Comparison of ENCODE assay signal across 8 cellular contexts in the genomic region with DNA sequence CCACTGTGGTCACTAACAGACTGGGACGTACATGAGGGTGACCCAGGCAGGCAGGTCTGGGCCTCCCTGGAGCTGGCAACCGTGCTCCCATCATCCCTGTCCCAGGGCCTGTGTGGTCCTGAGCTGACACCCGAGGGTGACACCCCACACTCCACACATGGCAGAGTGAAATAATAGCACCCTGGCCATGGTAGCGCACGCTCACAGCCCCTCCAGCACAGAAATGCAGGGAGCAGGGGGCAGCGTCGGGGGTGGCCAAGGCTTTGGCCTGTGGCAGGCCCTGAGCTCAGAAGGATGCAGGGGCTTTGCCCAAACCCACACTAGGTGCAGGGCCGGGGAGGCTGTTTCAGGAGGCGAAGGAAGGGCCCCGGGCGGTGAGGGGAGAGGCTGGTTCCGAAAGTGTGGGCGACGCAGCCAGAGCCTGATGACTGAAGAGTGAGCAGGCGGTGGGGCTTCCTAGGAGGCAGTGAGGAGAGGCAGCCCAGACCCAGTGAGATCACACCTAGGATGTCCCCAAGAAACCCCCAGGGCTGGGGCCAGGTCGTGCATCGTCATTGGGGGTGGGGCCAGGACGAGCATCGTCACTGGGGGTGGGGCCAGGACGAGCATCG. TPM values are rescaled to one million over a fixed set of nuclear protein-coding genes. Genes with fewer than 3 reads are reported as not detected.
A peak's percentile ranks its signal among the peaks of the same experiment; 100 is the strongest.
DNase-seq lines count a peak whose midpoint lies in the region; ATAC-seq, FAIRE-seq and TF ChIP-seq lines count a peak whose summit lies in the region.

No MANE protein-coding gene starts in this region.

- H3K4me3 ChIP-seq in AG04450 (ENCODE audit: low read depth, low read length) (peak overlapping the region; percentile 49), HepG2 (replicated peaks in 1 of 3; ENCODE audit: insufficient read depth in 1 of 3, low read depth in 2 of 3, low read length in 3 of 3) (peak overlapping the region in 2 of 3 experiments; percentile 28 to 62; a peak in 3 of 6 replicates)

- H3K36me3 ChIP-seq in HepG2 (replicated peaks in 1 of 2; ENCODE audit: control insufficient read depth in 1 of 2, insufficient read depth in 2 of 2, low read length in 2 of 2): no peaks in the 10 kb centered on the region

- CTCF ChIA-PET in AG04450 (lab: Charles Lee) (interaction anchor here (1.1 to 1.9 kb wide), 4 partner anchors 23 to 376 kb away, joined by 3 to 8 read pairs (median 4); no protein-coding TSS in a partner anchor), HepG2 (lab: Yijun Ruan, JAX; ENCODE audit: low intra/inter-chr PET ratio, low total read pairs) (interaction anchor here (1.2 to 2.4 kb wide), 2 partner anchors 23 to 291 kb away, joined by 4 to 11 read pairs; no protein-coding TSS in a partner anchor)

- peak; percentile 67 for ATAC-seq in GM19025 (IDR thresholded peaks at IDR 0.05; ENCODE audit: low read depth, unreplicated experiment)
- ATAC-seq in central memory CD8-positive, alpha-beta T cell (replicated peaks; ENCODE audit: extremely low read depth, poor library complexity, severe bottlenecking): peak; percentile 96
- ATAC-seq in HepG2: peak; percentile 58

- peaks cover 20% of the 10 kb centered on the region for H3K36me3 Mint-ChIP-seq in central memory CD8-positive, alpha-beta T cell (ENCODE audit: insufficient read depth)

- in situ Hi-C loops in HepG2 (cut with HindIII; ENCODE audit: extremely low pct_ligation_motif_present, low pct_unique_long_range_greater_than_20kb): no loop called here

- intact Hi-C loops in HepG2 (cut with micrococcal nuclease; ENCODE audit: unreplicated experiment): no loop called here

- peaks cover 4% of the 10 kb centered on the region for H3K9me3 Mint-ChIP-seq in central memory CD8-positive, alpha-beta T cell

- TF ChIP-seq POLR2A in HepG2 (IDR thresholded peaks at IDR 0.05; ENCODE audit: insufficient read depth in 1 of 2, low read depth in 2 of 2, low read length in 2 of 2): no peak

- POLR2A ChIA-PET in AG04450 (lab: Yijun Ruan, JAX): no interaction called here
- POLR2A ChIA-PET in HepG2 (lab: Yijun Ruan, JAX): no interaction called here

- FAIRE-seq in HTR-8/SVneo (lab: Jason Lieb, UNC): peak; percentile 40
- FAIRE-seq in HepG2 (lab: Jason Lieb, UNC): no peak

- H3K4me1 Mint-ChIP-seq in central memory CD8-positive, alpha-beta T cell: peaks cover 20% of the 10 kb centered on the region

- WGBS in HepG2 (ENCODE audit: low lambda C conversion rate): 72% methylated on average over 10 of the region's 21 CpGs

- no peak for TF ChIP-seq RAD21 in HepG2 (CRISPR knock-in tag; IDR thresholded peaks at IDR 0.05)

- H3K4me2 ChIP-seq in HepG2 (ENCODE audit: low read depth, low read length): peak overlapping the region; percentile 70

- DNase-seq in AG04450 (ENCODE audit: low read depth, low spot score): no peak
- peak; percentile 69 for DNase-seq in HTR-8/SVneo (ENCODE audit: insufficient read length, low spot score)
- peak; percentile 66 for DNase-seq in activated CD4-positive, CD25-positive, alpha-beta regulatory T cell treated with anti-CD3 and anti-CD28 coated beads, Interleukin-2, amount 50 U/mL, for 16 hours (ENCODE audit: low read depth, low spot score)
- DNase-seq in central memory CD8-positive, alpha-beta T cell (ENCODE audit: low spot score in 2 of 2): peak; percentile 49 to 84
- no peak for DNase-seq in HepG2 (ENCODE audit: low spot score)
- peak; percentile 75 for DNase-seq in stimulated activated CD8-positive, alpha-beta memory T cell treated with anti-CD3 and anti-CD28 coated beads, Interleukin-12 subunit alpha, Interleukin-12 subunit beta, amount 100 ng/mL, for 24 hours (ENCODE audit: extremely low read depth)
- no peak for DNase-seq in MV-4-11 (lab: John Stamatoyannopoulos, UW)

- no peaks in the 10 kb centered on the region; the same call in 1 of the 2 replicates for H3K9me3 ChIP-seq in AG04450 (ENCODE audit: control insufficient read depth, insufficient read depth, low read length)
- H3K9me3 ChIP-seq in HepG2 (ENCODE audit: low read length): no peaks in the 10 kb centered on the region

- H4K20me1 ChIP-seq in HepG2 (ENCODE audit: insufficient read depth, low read length): no peaks in the 10 kb centered on the region

- no peak overlapping the region for H2AFZ ChIP-seq in HepG2 (ENCODE audit: low read length)

- TF ChIP-seq CTCF in AG04450 (IDR thresholded peaks at IDR 0.05; ENCODE audit: low read depth, low read length) (no peak), HepG2 (CRISPR knock-in tag; IDR thresholded peaks at IDR 0.05) (no peak)

- peak overlapping the region; percentile 49; the same call in 1 of the 2 replicates for H3K9ac ChIP-seq in HepG2 (ENCODE audit: insufficient read depth, low read depth, low read length)

- H3K4me3 Mint-ChIP-seq in central memory CD8-positive, alpha-beta T cell: peak overlapping the region; percentile 84

- TF ChIP-seq EP300 in HepG2 (IDR thresholded peaks at IDR 0.05; ENCODE audit: low read depth in 2 of 2, low read length in 2 of 2) (no peak), HepG2 (CRISPR knock-in tag; IDR thresholded peaks at IDR 0.05; ENCODE audit: borderline replicate concordance) (no peak)

- H3K27ac ChIP-seq in AG04450 (ENCODE audit: low read depth, low read length) (peak overlapping the region; percentile 90), HepG2 (ENCODE audit: extremely low read length, insufficient read depth, low read length) (peak overlapping the region; percentile 31)

- no peaks in the 10 kb centered on the region for H3K79me2 ChIP-seq in HepG2 (ENCODE audit: insufficient read depth, low read length)

- BruUV-seq in HepG2 (replicated peaks; lab: Mats Ljungman, UMichigan): no TSS peak

- H3K4me1 ChIP-seq in HepG2 (ENCODE audit: insufficient read depth, low read length): peaks cover 32% of the 10 kb centered on the region

- H3K27me3 ChIP-seq in AG04450 (ENCODE audit: control insufficient read depth, insufficient read depth, low read length): peaks cover 2% of the 10 kb centered on the region
- peaks cover 0 to 8% of the 10 kb centered on the region in 2 experiments; a peak in 2 of 5 replicates for H3K27me3 ChIP-seq in HepG2 (ENCODE audit: control insufficient read depth in 1 of 2, insufficient read depth in 2 of 2, low read length in 2 of 2)

- H3K27ac Mint-ChIP-seq in central memory CD8-positive, alpha-beta T cell (ENCODE audit: low read depth): peak overlapping the region; percentile 99

- H3K27me3 Mint-ChIP-seq in central memory CD8-positive, alpha-beta T cell: no peaks in the 10 kb centered on the region

RNA-seq across cellular contexts. Expression of gene OR2V2, which starts 12.9 kb away (rescaled TPM):
- polyA plus RNA-seq in AG04450 (2011; rRNA removed): not detected in 2 replicates
- not detected in 2 replicates for polyA minus RNA-seq in AG04450 (2011; rRNA and poly(A)+ RNA removed)
- total RNA-seq in HepG2 (2016; rRNA removed; fragmentation: Illumina TruSeq; extraction: Trizol): not detected in 2 replicates
- total RNA-seq in HepG2 (2016; cell fraction: cytosol; rRNA removed; fragmentation: Illumina TruSeq; extraction: Trizol; ENCODE audit: low read depth): not detected in 2 replicates
- not detected in 2 replicates for total RNA-seq in HepG2 (2016; cell fraction: insoluble cytoplasmic fraction; rRNA removed; fragmentation: Illumina TruSeq; extraction: Trizol)
- total RNA-seq in HepG2 (2016; cell fraction: membrane; rRNA removed; fragmentation: Illumina TruSeq; extraction: Trizol): not detected in 2 replicates
- not detected in 2 replicates for total RNA-seq in HepG2 (2016; cell fraction: nucleus; rRNA removed; fragmentation: Illumina TruSeq; extraction: Trizol)
- polyA plus RNA-seq in HepG2 (2011; rRNA removed): not detected in 2 replicates
- not detected in 2 replicates for polyA plus RNA-seq in HepG2 (2011; cell fraction: cytosol; rRNA removed)
- not detected in 2 replicates for polyA plus RNA-seq in HepG2 (2011; cell fraction: nucleus; rRNA removed)
- polyA plus RNA-seq in HepG2 (2012): not detected in 2 replicates
- polyA plus RNA-seq in HepG2 (2016; cell fraction: cytosol; fragmentation: Illumina TruSeq; extraction: Trizol; ENCODE audit: low read depth): not detected in 2 replicates
- polyA plus RNA-seq in HepG2 (2016; cell fraction: insoluble cytoplasmic fraction; fragmentation: Illumina TruSeq; extraction: Trizol; ENCODE audit: low read depth): not detected in 2 replicates
- polyA plus RNA-seq in HepG2 (2016; cell fraction: membrane; fragmentation: Illumina TruSeq; extraction: Trizol; ENCODE audit: low read depth): not detected in 2 replicates
- not detected in 2 replicates for polyA plus RNA-seq in HepG2 (2016; cell fraction: nucleus; fragmentation: Illumina TruSeq; extraction: Trizol; ENCODE audit: insufficient read depth, low read depth)
- not detected in 2 replicates for polyA minus RNA-seq in HepG2 (2011; rRNA and poly(A)+ RNA removed; ENCODE audit: low replicate concordance)
- not detected in 2 replicates for polyA minus RNA-seq in HepG2 (2011; cell fraction: cytosol; rRNA and poly(A)+ RNA removed)
- polyA minus RNA-seq in HepG2 (2011; cell fraction: nucleus; rRNA and poly(A)+ RNA removed): not detected in 2 replicates

RNA-seq across cellular contexts. Expression of gene OR2V1, which starts 29.3 kb away (rescaled TPM):
- not detected in 2 replicates for polyA plus RNA-seq in AG04450 (2011; rRNA removed)
- not detected in 2 replicates for polyA minus RNA-seq in AG04450 (2011; rRNA and poly(A)+ RNA removed)
- not detected in 2 replicates for total RNA-seq in HepG2 (2016; rRNA removed; fragmentation: Illumina TruSeq; extraction: Trizol)
- total RNA-seq in HepG2 (2016; cell fraction: cytosol; rRNA removed; fragmentation: Illumina TruSeq; extraction: Trizol; ENCODE audit: low read depth): not detected in 2 replicates
- not detected in 2 replicates for total RNA-seq in HepG2 (2016; cell fraction: insoluble cytoplasmic fraction; rRNA removed; fragmentation: Illumina TruSeq; extraction: Trizol)
- not detected in 2 replicates for total RNA-seq in HepG2 (2016; cell fraction: membrane; rRNA removed; fragmentation: Illumina TruSeq; extraction: Trizol)
- not detected in 2 replicates for total RNA-seq in HepG2 (2016; cell fraction: nucleus; rRNA removed; fragmentation: Illumina TruSeq; extraction: Trizol)
- not detected in 2 replicates for polyA plus RNA-seq in HepG2 (2011; rRNA removed)
- not detected in 2 replicates for polyA plus RNA-seq in HepG2 (2011; cell fraction: cytosol; rRNA removed)
- polyA plus RNA-seq in HepG2 (2011; cell fraction: nucleus; rRNA removed): not detected in 2 replicates
- not detected in 2 replicates for polyA plus RNA-seq in HepG2 (2012)
- polyA plus RNA-seq in HepG2 (2016; cell fraction: cytosol; fragmentation: Illumina TruSeq; extraction: Trizol; ENCODE audit: low read depth): not detected in 2 replicates
- not detected in 2 replicates for polyA plus RNA-seq in HepG2 (2016; cell fraction: insoluble cytoplasmic fraction; fragmentation: Illumina TruSeq; extraction: Trizol; ENCODE audit: low read depth)
- not detected in 2 replicates for polyA plus RNA-seq in HepG2 (2016; cell fraction: membrane; fragmentation: Illumina TruSeq; extraction: Trizol; ENCODE audit: low read depth)
- not detected in 2 replicates for polyA plus RNA-seq in HepG2 (2016; cell fraction: nucleus; fragmentation: Illumina TruSeq; extraction: Trizol; ENCODE audit: insufficient read depth, low read depth)
- not detected in 2 replicates for polyA minus RNA-seq in HepG2 (2011; rRNA and poly(A)+ RNA removed; ENCODE audit: low replicate concordance)
- not detected in 2 replicates for polyA minus RNA-seq in HepG2 (2011; cell fraction: cytosol; rRNA and poly(A)+ RNA removed)
- not detected in 2 replicates for polyA minus RNA-seq in HepG2 (2011; cell fraction: nucleus; rRNA and poly(A)+ RNA removed)

RNA-seq across cellular contexts. Expression of gene TRIM7, which starts 44.7 kb away (rescaled TPM):
- polyA plus RNA-seq in AG04450 (2011; rRNA removed) (0.66 and 1.1 TPM in 2 replicates), HepG2 (2011; rRNA removed) (0.10 and 0.13 TPM in 2 replicates)
- 0.17 and 0.18 TPM in 2 replicates for polyA minus RNA-seq in AG04450 (2011; rRNA and poly(A)+ RNA removed)
- not detected in 2 replicates for total RNA-seq in HepG2 (2016; rRNA removed; fragmentation: Illumina TruSeq; extraction: Trizol)
- not detected in 2 replicates for total RNA-seq in HepG2 (2016; cell fraction: cytosol; rRNA removed; fragmentation: Illumina TruSeq; extraction: Trizol; ENCODE audit: low read depth)
- total RNA-seq in HepG2 (2016; cell fraction: insoluble cytoplasmic fraction; rRNA removed; fragmentation: Illumina TruSeq; extraction: Trizol): not detected in 2 replicates
- total RNA-seq in HepG2 (2016; cell fraction: membrane; rRNA removed; fragmentation: Illumina TruSeq; extraction: Trizol): not detected in 2 replicates
- not detected in 2 replicates for total RNA-seq in HepG2 (2016; cell fraction: nucleus; rRNA removed; fragmentation: Illumina TruSeq; extraction: Trizol)
- 0.11 and 0.13 TPM in 2 replicates for polyA plus RNA-seq in HepG2 (2011; cell fraction: cytosol; rRNA removed)
- polyA plus RNA-seq in HepG2 (2011; cell fraction: nucleus; rRNA removed): 0.16 and 0.29 TPM in 2 replicates
- 0.13 TPM in 1 of 2 replicates, not detected in the other for polyA plus RNA-seq in HepG2 (2012)
- polyA plus RNA-seq in HepG2 (2016; cell fraction: cytosol; fragmentation: Illumina TruSeq; extraction: Trizol; ENCODE audit: low read depth): not detected in 2 replicates
- not detected in 2 replicates for polyA plus RNA-seq in HepG2 (2016; cell fraction: insoluble cytoplasmic fraction; fragmentation: Illumina TruSeq; extraction: Trizol; ENCODE audit: low read depth)
- polyA plus RNA-seq in HepG2 (2016; cell fraction: membrane; fragmentation: Illumina TruSeq; extraction: Trizol; ENCODE audit: low read depth): 0.23 TPM in 1 of 2 replicates, not detected in the other
- not detected in 2 replicates for polyA plus RNA-seq in HepG2 (2016; cell fraction: nucleus; fragmentation: Illumina TruSeq; extraction: Trizol; ENCODE audit: insufficient read depth, low read depth)
- polyA minus RNA-seq in HepG2 (2011; rRNA and poly(A)+ RNA removed; ENCODE audit: low replicate concordance): 10.8 TPM in 1 of 2 replicates, not detected in the other
- polyA minus RNA-seq in HepG2 (2011; cell fraction: cytosol; rRNA and poly(A)+ RNA removed): 0.88 TPM in 1 of 2 replicates, not detected in the other
- 1.2 TPM in 1 of 2 replicates, not detected in the other for polyA minus RNA-seq in HepG2 (2011; cell fraction: nucleus; rRNA and poly(A)+ RNA removed)

Comparison
In these comparisons a context has a peak if more than half of its experiments do, and no peak if none do; other contexts are left out.
1. DNase-seq: peak in HTR-8/SVneo (single experiment), activated CD4-positive, CD25-positive, alpha-beta regulatory T cell treated with anti-CD3 and anti-CD28 coated beads, Interleukin-2, amount 50 U/mL, for 16 hours (single experiment), central memory CD8-positive, alpha-beta T cell (2 of 2) and stimulated activated CD8-positive, alpha-beta memory T cell treated with anti-CD3 and anti-CD28 coated beads, Interleukin-12 subunit alpha, Interleukin-12 subunit beta, amount 100 ng/mL, for 24 hours (single experiment); none in AG04450 (single experiment), HepG2 (single experiment) and MV-4-11 (single experiment).
2. Peak in every context shown above with its lines, with median percentiles within 50 percentile points of each other: ATAC-seq.